Comparison of ENCODE assay signal across 27 cellular contexts in genomic region chr3:25396251-25396650, GRCh38. TPM values are rescaled to one million over a fixed set of nuclear protein-coding genes. Genes with fewer than 3 reads are reported as not detected.
DNase-seq lines count a peak whose midpoint lies in the region; TF ChIP-seq lines count a peak whose summit lies in the region.
"Had no signal": no experiment of that assay in that cellular context is flagged by ENCODE, and none has a peak within 500 bp of the region (broad histone marks: within the 10 kb centered on the region; RNA-seq: fewer than 3 reads in every experiment).

No MANE protein-coding gene starts in this region.

- no TSS peak for BruUV-seq in Caco-2 (replicated peaks; lab: Mats Ljungman, UMichigan)

- no peaks in the 10 kb centered on the region for H4K20me1 ChIP-seq in Loucy (ENCODE audit: insufficient read depth, low read length, poor library complexity, severe bottlenecking)

- peak overlapping the region; percentile 76; the same call in 1 of the 2 replicates for H2AFZ ChIP-seq in Loucy (ENCODE audit: low read length)

- H3K27me3 ChIP-seq in Caco-2 (replicated peaks; ENCODE audit: control insufficient read depth, insufficient read depth, low read length) (no peaks in the 10 kb centered on the region), Loucy (ENCODE audit: insufficient read depth, low read length, poor library complexity, severe bottlenecking) (no peaks in the 10 kb centered on the region), esophagus (ENCODE audit: control insufficient read depth in 1 of 2, insufficient read depth in 2 of 2, low read length in 2 of 2) (no peaks in the 10 kb centered on the region), thyroid gland (no peaks in the 10 kb centered on the region), H7 (ENCODE audit: control insufficient read depth, insufficient read depth, low read length) (no peaks in the 10 kb centered on the region)
- H3K27me3 ChIP-seq: BE2C had no signal

- H3K4me3 ChIP-seq in Caco-2 (ENCODE audit: low read depth, low read length) (no peak overlapping the region), Loucy (ENCODE audit: low read length, poor library complexity, severe bottlenecking) (no peak overlapping the region), esophagus (ENCODE audit: low read depth in 1 of 2, low read length in 2 of 2) (no peak overlapping the region), thyroid gland (replicated peaks in 1 of 3) (no peak overlapping the region), H7 (ENCODE audit: insufficient read depth, low read depth, low read length) (no peak overlapping the region)

- peak overlapping the region; percentile 91 for H3K27ac Mint-ChIP-seq in Caco-2 (ENCODE audit: unreplicated experiment)
- H3K27ac Mint-ChIP-seq: CD4-positive, alpha-beta T cell; T-cell had no signal

- no peaks in the 10 kb centered on the region for H3K27me3 Mint-ChIP-seq in Caco-2 (ENCODE audit: insufficient read depth, unreplicated experiment)
- H3K27me3 Mint-ChIP-seq: CD4-positive, alpha-beta T cell; T-cell had no signal

- intact Hi-C loops in Caco-2 (cut with micrococcal nuclease; ENCODE audit: unreplicated experiment) = no loop called here
- intact Hi-C loops in thyroid gland (cut with DNase I) = no loop called here
- intact Hi-C loops in posterior cingulate gyrus (cut with DNase I) = no loop called here

- H3F3A ChIP-seq in Loucy (ENCODE audit: low read depth) = no peaks in the 10 kb centered on the region

- peak overlapping the region; percentile 22 to 48 for H3K27ac ChIP-seq in esophagus (ENCODE audit: low read depth in 2 of 2, low read length in 1 of 2)
- H3K27ac ChIP-seq in thyroid gland = peak overlapping the region in 2 of 3 donors; percentile 55 to 56
- H3K27ac ChIP-seq: RWPE1 had no signal

- no peaks in the 10 kb centered on the region for H3K36me3 Mint-ChIP-seq in Caco-2 (ENCODE audit: insufficient read depth, unreplicated experiment)
- H3K36me3 Mint-ChIP-seq: T-cell had no signal

- H3K9me3 ChIP-seq in Caco-2 (peaks cover 3% of the 10 kb centered on the region; the same call in 1 of the 2 replicates), Loucy (ENCODE audit: insufficient read depth, low read depth, low read length) (no peaks in the 10 kb centered on the region), esophagus (ENCODE audit: control insufficient read depth in 2 of 2, insufficient read depth in 1 of 2, low read depth in 1 of 2, low read length in 1 of 2) (no peaks in the 10 kb centered on the region), thyroid gland (no peaks in the 10 kb centered on the region)
- H3K9me3 ChIP-seq: BE2C had no signal

- no peaks in the 10 kb centered on the region for H3K79me2 ChIP-seq in Loucy (ENCODE audit: insufficient read depth, low read length)

- H3K4me3 Mint-ChIP-seq in Caco-2 (ENCODE audit: unreplicated experiment) = no peak overlapping the region
- H3K4me3 Mint-ChIP-seq: CD4-positive, alpha-beta T cell; H9; T-cell had no signal

- TF ChIP-seq POLR2A in thyroid gland (IDR thresholded peaks at IDR 0.05) = no peak

- peaks cover 21% of the 10 kb centered on the region for H3K4me1 ChIP-seq in Caco-2
- peaks cover 8% of the 10 kb centered on the region for H3K4me1 ChIP-seq in Loucy (ENCODE audit: insufficient read depth, low read length, poor library complexity, severe bottlenecking)
- no peaks in the 10 kb centered on the region for H3K4me1 ChIP-seq in esophagus (ENCODE audit: control insufficient read depth in 2 of 2, insufficient read depth in 2 of 2, low read length in 1 of 2)
- peaks cover 12 to 15% of the 10 kb centered on the region in 2 donors for H3K4me1 ChIP-seq in thyroid gland
- H3K4me1 ChIP-seq: BE2C had no signal

- H3K9ac ChIP-seq in Loucy (ENCODE audit: low read depth, low read length, poor library complexity, severe bottlenecking) = no peak overlapping the region

- no peak for DNase-seq in Caco-2
- peak; percentile 96 to 98 for DNase-seq in thyroid gland
- no peak for DNase-seq in AG08395 (ENCODE audit: low spot score)
- DNase-seq in posterior cingulate gyrus = no peak
- DNase-seq in H7 = no peak
- DNase-seq: BE2C; CD4-positive, alpha-beta T cell; COR-L47; DMS 273 treated with DMSO at 0.1 percent for 48 hours; DMS79; EL; GDM1; H9; IMR-90; KG1; MM.1S; NCI-H1417 treated with DMSO at 0.1 percent for 48 hours; NCI-H187; NCI-H2081 treated with DMSO at 0.1 percent for 48 hours; NCI-H524; NCI-H774; SHP77; T-cell had no signal

- no peak overlapping the region for H3K4me2 ChIP-seq in Loucy (ENCODE audit: low read depth, low read length, poor library complexity, severe bottlenecking)

- WGBS in esophagus, 2 donors = 78 to 80% methylated on average over 2 of the region's 2 CpGs
- 18 to 31% methylated on average over 2 of the region's 2 CpGs for WGBS in thyroid gland, 2 donors

- H3K36me3 ChIP-seq in Caco-2 (ENCODE audit: control insufficient read depth, insufficient read depth, low read length) (no peaks in the 10 kb centered on the region), Loucy (ENCODE audit: insufficient read depth, low read length) (no peaks in the 10 kb centered on the region), esophagus (ENCODE audit: control insufficient read depth in 2 of 2, insufficient read depth in 2 of 2, low read length in 1 of 2) (no peaks in the 10 kb centered on the region), thyroid gland (no peaks in the 10 kb centered on the region), H7 (replicated peaks; ENCODE audit: control insufficient read depth, insufficient read depth, low read length) (no peaks in the 10 kb centered on the region)
- H3K36me3 ChIP-seq: BE2C had no signal

- TF ChIP-seq CTCF in Caco-2 (IDR thresholded peaks at IDR 0.05; ENCODE audit: insufficient read depth in 1 of 2, low read depth in 1 of 2, low read length in 1 of 2, severe bottlenecking in 1 of 2, unreplicated experiment in 1 of 2) = no peak
- no peak for TF ChIP-seq CTCF in Loucy (conservative IDR thresholded peaks at IDR 0.05; ENCODE audit: low read length)
- peak in 1 of 6 experiments; percentile 4 for TF ChIP-seq CTCF in thyroid gland (IDR thresholded peaks at IDR 0.05)

- POLR2A ChIA-PET in Caco-2 (lab: Charles Lee) = no interaction called here

- no peaks in the 10 kb centered on the region for H3K9me2 ChIP-seq in Loucy (replicated peaks; ENCODE audit: low read depth, low read length)

- CTCF ChIA-PET in Caco-2 (lab: Charles Lee) = no interaction called here

- peaks cover 19% of the 10 kb centered on the region for H3K9me3 Mint-ChIP-seq in Caco-2 (ENCODE audit: unreplicated experiment)

- H3K4me1 Mint-ChIP-seq in Caco-2 (ENCODE audit: low read depth, unreplicated experiment) = peaks cover 14% of the 10 kb centered on the region
- H3K4me1 Mint-ChIP-seq: T-cell had no signal

RNA-seq across cellular contexts. Expression of gene RARB, which starts 31.8 kb away (rescaled TPM):
- total RNA-seq in Caco-2 (2022) (2.5 and 3.8 TPM in 2 replicates), thyroid gland (10 to 100 TPM; 13.6 to 31.5 (median 20.5) TPM)
- polyA plus RNA-seq in esophagus = 1 to 10 TPM; 1.6 to 2.2 TPM
- 0.78 and 2.0 TPM in 2 replicates for total RNA-seq in H7 (2014; rRNA removed; shearing (Covaris generic))
- total RNA-seq: CD4-positive, alpha-beta T cell; T-cell; T-helper 2 cell treated with Interferon-gamma antibody and Interleukin-4, amounts not matched to agents 100 ng/mL and 5 ng/mL, for 36 hours had no signal

Comparison
In these comparisons a context has a peak if more than half of its experiments do, and no peak if none do; other contexts are left out.
1. DNase-seq: peak in thyroid gland (2 of 2); none in Caco-2 (0 of 2), AG08395 (single experiment), posterior cingulate gyrus (0 of 10) and H7 (single experiment).